21 cellular contexts compared by ENCODE assay signal in genomic region chr1:91718877-91719276, GRCh38.
"Had no signal": no experiment of that assay in that cellular context is flagged by ENCODE, and none has a peak within 500 bp of the region (broad histone marks: within the 10 kb centered on the region; RNA-seq: fewer than 3 reads in every experiment).

No MANE protein-coding gene starts in this region.

- H3K27ac ChIP-seq: dorsolateral prefrontal cortex, psoas muscle, right lobe of liver, suprapubic skin had no signal

- H3K27me3 Mint-ChIP-seq: stimulated activated naive CD8-positive, alpha-beta T cell treated with anti-CD3 and anti-CD28 coated beads, Interleukin-15, amount 100 ng/mL, for 72 hours had no signal

- H3K9me3 ChIP-seq: heart left ventricle, psoas muscle, right lobe of liver, suprapubic skin, thyroid gland, upper lobe of left lung, uterus had no signal

- ATAC-seq: heart left ventricle; left lobe of liver; psoas muscle; stimulated activated memory B cell treated with anti-CD40 and anti-IgM and Interleukin-4, amounts not matched to agents 10 μg/mL and 1 μg/mL and 100 μg/mL, for 72 hours; stimulated activated naive CD8-positive, alpha-beta T cell treated with anti-CD3 and anti-CD28 coated beads, Interleukin-15, amount 100 ng/mL, for 72 hours had no signal

- H3K4me1 Mint-ChIP-seq: stimulated activated memory B cell treated with anti-CD40 and anti-IgM and Interleukin-4, amounts not matched to agents 10 μg/mL and 1 μg/mL and 100 μg/mL, for 72 hours had no signal

- DNase-seq: cortex of kidney; dorsolateral prefrontal cortex; effector CD8-positive, alpha-beta T cell; foreskin melanocyte; heart left ventricle; hippocampal formation; kidney glomerular epithelial cell; mammary epithelial cell; psoas muscle; retina; right lobe of liver; stimulated activated CD4-positive, alpha-beta T cell treated with anti-CD3 and anti-CD28 coated beads, Interleukin-4, amount 100 ng/mL, for 1 hour; stimulated activated CD8-positive, alpha-beta memory T cell treated with anti-CD3 and anti-CD28 coated beads, Interleukin-4, amount 100 ng/mL, for 48 hours; stimulated activated naive CD8-positive, alpha-beta T cell treated with anti-CD3 and anti-CD28 coated beads, Interleukin-15, amount 100 ng/mL, for 72 hours; thyroid gland; upper lobe of left lung; uterus had no signal

- H3K27me3 ChIP-seq: dorsolateral prefrontal cortex, heart left ventricle, right lobe of liver, suprapubic skin, thyroid gland, upper lobe of left lung, uterus had no signal

- H3K4me3 Mint-ChIP-seq: nephron; stimulated activated memory B cell treated with anti-CD40 and anti-IgM and Interleukin-4, amounts not matched to agents 10 μg/mL and 1 μg/mL and 100 μg/mL, for 72 hours; stimulated activated naive CD8-positive, alpha-beta T cell treated with anti-CD3 and anti-CD28 coated beads, Interleukin-15, amount 100 ng/mL, for 72 hours had no signal

- H3K9me3 Mint-ChIP-seq: nephron; stimulated activated memory B cell treated with anti-CD40 and anti-IgM and Interleukin-4, amounts not matched to agents 10 μg/mL and 1 μg/mL and 100 μg/mL, for 72 hours; stimulated activated naive CD8-positive, alpha-beta T cell treated with anti-CD3 and anti-CD28 coated beads, Interleukin-15, amount 100 ng/mL, for 72 hours had no signal

- H3K27ac Mint-ChIP-seq: nephron; stimulated activated memory B cell treated with anti-CD40 and anti-IgM and Interleukin-4, amounts not matched to agents 10 μg/mL and 1 μg/mL and 100 μg/mL, for 72 hours; stimulated activated naive CD8-positive, alpha-beta T cell treated with anti-CD3 and anti-CD28 coated beads, Interleukin-15, amount 100 ng/mL, for 72 hours had no signal

- H3K4me3 ChIP-seq: dorsolateral prefrontal cortex, heart left ventricle, psoas muscle, right lobe of liver, suprapubic skin, thyroid gland, upper lobe of left lung, uterus had no signal

- H3K4me1 ChIP-seq: right lobe of liver, uterus had no signal

- H3K36me3 Mint-ChIP-seq: stimulated activated memory B cell treated with anti-CD40 and anti-IgM and Interleukin-4, amounts not matched to agents 10 μg/mL and 1 μg/mL and 100 μg/mL, for 72 hours had no signal
